23 cellular contexts compared by ENCODE assay signal in the genomic region with DNA sequence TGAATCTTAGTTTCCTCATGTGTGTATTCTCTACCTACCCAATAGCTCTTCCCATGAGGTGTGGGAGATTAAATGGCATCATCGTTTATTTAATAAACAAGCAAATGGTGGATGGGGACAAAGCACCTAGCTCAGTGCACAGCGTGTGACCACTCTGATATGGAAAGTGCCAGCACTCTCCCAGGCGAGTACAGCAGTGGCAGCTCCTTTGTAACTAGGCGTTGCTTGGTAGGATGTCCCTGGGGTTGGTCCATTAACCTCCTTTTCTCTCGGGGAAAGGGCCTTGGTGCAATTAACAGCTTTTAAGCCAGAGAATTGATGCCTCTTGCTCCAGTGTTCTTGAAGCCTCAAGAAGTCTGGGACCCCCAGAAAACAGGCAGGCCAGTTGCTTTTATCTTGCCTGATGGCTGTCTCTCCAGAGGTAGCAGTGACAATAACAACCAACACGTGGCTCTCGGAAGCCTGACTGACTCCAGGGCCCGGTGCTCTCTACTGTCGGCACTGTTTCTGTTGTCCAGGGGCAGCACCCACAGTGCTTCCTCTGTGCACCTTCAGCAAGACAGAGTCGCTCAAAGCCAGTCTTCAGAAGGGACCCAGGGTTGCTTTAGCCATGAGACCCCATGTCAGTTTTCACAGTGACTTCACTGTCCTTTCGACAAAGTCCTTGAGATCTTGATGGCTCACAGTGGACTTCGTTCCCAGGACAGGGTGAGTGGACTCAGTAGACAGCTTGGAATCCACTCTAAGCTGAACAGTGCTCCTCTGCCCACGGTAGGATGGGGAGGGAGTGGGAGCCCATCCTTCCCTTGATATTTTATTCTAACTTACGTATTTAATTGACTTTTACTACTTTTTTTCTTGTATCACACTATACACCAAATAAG. TPM values are rescaled to one million over a fixed set of nuclear protein-coding genes. Genes with fewer than 3 reads are reported as not detected.
DNase-seq lines count a peak whose midpoint lies in the region; ATAC-seq and TF ChIP-seq lines count a peak whose summit lies in the region.
"Had no signal": no experiment of that assay in that cellular context is flagged by ENCODE, and none has a peak within 500 bp of the region (broad histone marks: within the 10 kb centered on the region; RNA-seq: fewer than 3 reads in every experiment).

No MANE protein-coding gene starts in this region.

- no peaks in the 10 kb centered on the region for H3K36me3 ChIP-seq in GM23338 (ENCODE audit: insufficient read depth)

- H3K27me3 Mint-ChIP-seq in GM23338 (ENCODE audit: insufficient read depth, low read depth, poor library complexity) (peaks cover 2% of the 10 kb centered on the region), chondrocyte (ENCODE audit: low read depth) (no peaks in the 10 kb centered on the region), nephron progenitor cell (ENCODE audit: low read depth, poor library complexity) (peaks cover 8% of the 10 kb centered on the region)
- H3K27me3 Mint-ChIP-seq: stimulated activated naive CD8-positive, alpha-beta T cell treated with anti-CD3 and anti-CD28 coated beads, Interleukin-15, amount 100 ng/mL, for 72 hours had no signal

- H4K20me1 ChIP-seq in GM23338 (replicated peaks; ENCODE audit: insufficient read depth) = no peaks in the 10 kb centered on the region; the same call in 1 of the 2 replicates

- DNase-seq in GM23338 (ENCODE audit: low spot score) (no peak), chondrocyte (ENCODE audit: low spot score) (no peak), nephron progenitor cell (no peak), GM20000 (ENCODE audit: low spot score) (no peak), COLO668 (lab: John Stamatoyannopoulos, UW; ENCODE audit: unreplicated experiment) (no peak)
- DNase-seq: activated CD4-positive, CD25-positive, alpha-beta regulatory T cell treated with anti-CD3 and anti-CD28 coated beads, Interleukin-2, amount 50 U/mL, for 72 hours; activated CD8-positive, alpha-beta memory T cell treated with anti-CD3 and anti-CD28 coated beads for 24 hours; AML-193; Caco-2; caudate nucleus; effector CD8-positive, alpha-beta T cell; EL; NCI-H2081 treated with DMSO at 0.1 percent for 48 hours; NCI-H774; nucleus accumbens; PC-9; sigmoid colon; stimulated activated naive CD8-positive, alpha-beta T cell treated with anti-CD3 and anti-CD28 coated beads, Interleukin-15, amount 100 ng/mL, for 72 hours; T-helper 9 cell had no signal

- H3K4me3 Mint-ChIP-seq in GM23338 (no peak overlapping the region), chondrocyte (ENCODE audit: unreplicated experiment) (no peak overlapping the region), nephron progenitor cell (no peak overlapping the region)
- H3K4me3 Mint-ChIP-seq: stimulated activated naive CD8-positive, alpha-beta T cell treated with anti-CD3 and anti-CD28 coated beads, Interleukin-15, amount 100 ng/mL, for 72 hours had no signal

- no peaks in the 10 kb centered on the region for H3K9me3 Mint-ChIP-seq in GM23338
- no peaks in the 10 kb centered on the region for H3K9me3 Mint-ChIP-seq in chondrocyte (ENCODE audit: low read depth)
- H3K9me3 Mint-ChIP-seq in nephron progenitor cell = no peaks in the 10 kb centered on the region
- H3K9me3 Mint-ChIP-seq: stimulated activated naive CD8-positive, alpha-beta T cell treated with anti-CD3 and anti-CD28 coated beads, Interleukin-15, amount 100 ng/mL, for 72 hours had no signal

- H3K27ac Mint-ChIP-seq in GM23338 = no peak overlapping the region
- peak overlapping the region; percentile 22 for H3K27ac Mint-ChIP-seq in chondrocyte (ENCODE audit: unreplicated experiment)
- H3K27ac Mint-ChIP-seq in nephron progenitor cell = peak overlapping the region; percentile 36

- H2AFZ ChIP-seq in GM23338 = no peak overlapping the region
- H2AFZ ChIP-seq: hepatocyte, PC-9 had no signal

- H3K27ac ChIP-seq in 22Rv1 = peak overlapping the region; percentile 61
- no peak overlapping the region for H3K27ac ChIP-seq in GM23338 (ENCODE audit: low read depth)
- H3K27ac ChIP-seq: HL-60, PC-9 had no signal

- no peak overlapping the region for H3K4me3 ChIP-seq in GM23338
- H3K4me3 ChIP-seq: hepatocyte, PC-9, sigmoid colon had no signal

- H3K4me1 Mint-ChIP-seq in GM23338 (peaks cover 13% of the 10 kb centered on the region), chondrocyte (ENCODE audit: low read depth) (peaks cover 43% of the 10 kb centered on the region), nephron progenitor cell (peaks cover 47% of the 10 kb centered on the region)

- peaks cover 4% of the 10 kb centered on the region for H3K79me2 ChIP-seq in GM23338 (replicated peaks; ENCODE audit: insufficient read depth)

- TF ChIP-seq CTCF in 22Rv1 (IDR thresholded peaks at IDR 0.05) (no peak), GM23338 (conservative IDR thresholded peaks at IDR 0.05; ENCODE audit: low read depth in 2 of 2) (no peak), chondrocyte (IDR thresholded peaks at IDR 0.05) (no peak), nephron progenitor cell (IDR thresholded peaks at IDR 0.05) (no peak), GM20000 (IDR thresholded peaks at IDR 0.05; ENCODE audit: extremely low read depth, missing control alignments) (no peak)

- H3K9me2 ChIP-seq in GM23338 (ENCODE audit: insufficient read depth) = no peaks in the 10 kb centered on the region

- H3K36me3 Mint-ChIP-seq in GM23338 (ENCODE audit: low read depth) (peaks cover 8% of the 10 kb centered on the region), chondrocyte (ENCODE audit: low read depth) (peaks cover 2% of the 10 kb centered on the region), nephron progenitor cell (ENCODE audit: low read depth) (no peaks in the 10 kb centered on the region)

- ATAC-seq in GM23338 (peak; percentile 63), HG02840 (IDR thresholded peaks at IDR 0.05; ENCODE audit: low FRiP score, unreplicated experiment) (no peak)
- ATAC-seq: stimulated activated naive CD8-positive, alpha-beta T cell treated with anti-CD3 and anti-CD28 coated beads, Interleukin-15, amount 100 ng/mL, for 72 hours had no signal

- H3K4me2 ChIP-seq in GM23338 = no peak overlapping the region
- H3K4me2 ChIP-seq: PC-9 had no signal

- peaks cover 7% of the 10 kb centered on the region for H3F3A ChIP-seq in GM23338 (replicated peaks; ENCODE audit: low read depth)

- H3K4me1 ChIP-seq in GM23338 (ENCODE audit: insufficient read depth) = no peaks in the 10 kb centered on the region

- H3K27me3 ChIP-seq in GM23338 (ENCODE audit: insufficient read depth) = no peaks in the 10 kb centered on the region
- H3K27me3 ChIP-seq: hepatocyte, sigmoid colon had no signal

TF ChIP-seq in GM23338, 12 proteins besides CTCF, POLR2A, EP300 and RAD21 (continues in another document):
- TF ChIP-seq ZNF114 (CRISPR knock-in tag; IDR thresholded peaks at IDR 0.05) (no peak), STAT1 (IDR thresholded peaks at IDR 0.05; ENCODE audit: unreplicated experiment) (no peak), POLR2AphosphoS5 (IDR thresholded peaks at IDR 0.05; ENCODE audit: low read depth) (no peak)

RNA-seq across cellular contexts. Expression of a gene that starts 33.9 kb away (rescaled TPM):
- total RNA-seq in GM23338 (2014; rRNA removed; shearing (Covaris generic)) = 5.0 and 5.6 TPM in 2 replicates
- polyA plus RNA-seq in GM23338 (2016; fragmentation: Nextera tagmentation; extraction: Ambion mirVana) = 9.7 and 9.8 TPM in 2 replicates
- total RNA-seq in chondrocyte = 1.0 to 1.8 TPM (median 1.7 TPM) in 3 replicates
